Comparison of ENCODE assay signal across 24 cellular contexts in genomic region chr15:43266386-43266785, GRCh38. TPM values are rescaled to one million over a fixed set of nuclear protein-coding genes. Genes with fewer than 3 reads are reported as not detected.
"Had no signal": no experiment of that assay in that cellular context is flagged by ENCODE, and none has a peak within 500 bp of the region (broad histone marks: within the 10 kb centered on the region; RNA-seq: fewer than 3 reads in every experiment).

No MANE protein-coding gene starts in this region.

- H3K36me3 ChIP-seq: SJSA1 had no signal

- H3K4me3 ChIP-seq: K562, SJSA1 had no signal

- H3K9me3 Mint-ChIP-seq: activated naive CD4-positive, alpha-beta T cell treated with anti-CD3 and anti-CD28 coated beads for 36 hours; activated T-cell treated with anti-CD3 and anti-CD28 coated beads, Interleukin-2, amount 50 U/mL, for 4 hours; activated T-helper 17 cell treated with anti-CD3 and anti-CD28 coated beads, Interleukin-2, amount 50 U/mL, for 72 hours; brain; T-helper 1 cell treated with Interleukin-12 subunit alpha and Interleukin-12 subunit beta and Interleukin-4 antibody, amounts not matched to agents 30 μg/mL and 1 μg/mL, for 36 hours had no signal

- H3K27ac Mint-ChIP-seq: activated CD8-positive, alpha-beta memory T cell treated with anti-CD3 and anti-CD28 coated beads, Interleukin-2, amount 10 ng/mL, durations not matched to agents 7 days and 5 days; activated naive CD4-positive, alpha-beta T cell treated with anti-CD3 and anti-CD28 coated beads for 36 hours; activated naive CD8-positive, alpha-beta T cell; activated T-helper 17 cell treated with anti-CD3 and anti-CD28 coated beads, Interleukin-2, amount 50 U/mL, for 72 hours; brain; T-helper 1 cell treated with Interleukin-12 subunit alpha and Interleukin-12 subunit beta and Interleukin-4 antibody, amounts not matched to agents 30 μg/mL and 1 μg/mL, for 36 hours had no signal

- H3K27ac ChIP-seq: SJSA1 had no signal

- DNase-seq: activated CD4-positive, alpha-beta T cell treated with anti-CD3 and anti-CD28 coated beads for 48 hours; activated CD4-positive, alpha-beta T cell treated with anti-CD3 and anti-CD28 coated beads, Interleukin-2, amount 50 U/mL, for 4 hours; activated CD8-positive, alpha-beta memory T cell treated with anti-CD3 and anti-CD28 coated beads, Interleukin-2, amount 10 ng/mL, durations not matched to agents 7 days and 5 days; activated gamma-delta T cell; activated naive CD4-positive, alpha-beta T cell treated with anti-CD3 and anti-CD28 coated beads for 36 hours; activated T-cell treated with anti-CD3 and anti-CD28 coated beads, Interleukin-2, amount 50 U/mL, for 4 hours; amygdala; Karpas-422; NCI-H1105 treated with DMSO at 0.1 percent for 48 hours; NCI-H1436 treated with DMSO at 0.1 percent for 48 hours; NCI-H187; NCI-H2081 treated with DMSO at 0.1 percent for 48 hours; NCI-H446; NCI-H524; SHP77 had no signal

- H3K4me1 ChIP-seq: SJSA1 had no signal

- H3K4me1 Mint-ChIP-seq: activated T-helper 17 cell treated with anti-CD3 and anti-CD28 coated beads, Interleukin-2, amount 50 U/mL, for 72 hours; brain had no signal

- ATAC-seq: activated CD4-positive, CD25-positive, alpha-beta regulatory T cell treated with anti-CD3 and anti-CD28 coated beads, Interleukin-2, amount 50 U/mL, for 24 hours; activated CD8-positive, alpha-beta memory T cell treated with anti-CD3 and anti-CD28 coated beads, Interleukin-2, amount 10 ng/mL, durations not matched to agents 7 days and 5 days; activated T-cell treated with anti-CD3 and anti-CD28 coated beads, Interleukin-2, amount 50 U/mL, for 4 hours; activated T-helper 17 cell treated with anti-CD3 and anti-CD28 coated beads, Interleukin-2, amount 50 U/mL, for 72 hours; SK-N-SH treated with all-trans-retinoic acid at 6 μM for 48 hours had no signal

- H3K4me3 Mint-ChIP-seq: activated CD8-positive, alpha-beta memory T cell treated with anti-CD3 and anti-CD28 coated beads, Interleukin-2, amount 10 ng/mL, durations not matched to agents 7 days and 5 days; activated naive CD4-positive, alpha-beta T cell treated with anti-CD3 and anti-CD28 coated beads for 36 hours; activated naive CD8-positive, alpha-beta T cell; activated T-cell treated with anti-CD3 and anti-CD28 coated beads, Interleukin-2, amount 50 U/mL, for 4 hours; activated T-helper 17 cell treated with anti-CD3 and anti-CD28 coated beads, Interleukin-2, amount 50 U/mL, for 72 hours; brain; T-helper 1 cell treated with Interleukin-12 subunit alpha and Interleukin-12 subunit beta and Interleukin-4 antibody, amounts not matched to agents 30 μg/mL and 1 μg/mL, for 36 hours had no signal

- H3K36me3 Mint-ChIP-seq: activated CD8-positive, alpha-beta memory T cell treated with anti-CD3 and anti-CD28 coated beads, Interleukin-2, amount 10 ng/mL, durations not matched to agents 7 days and 5 days; activated naive CD8-positive, alpha-beta T cell; brain had no signal

- H3K9me3 ChIP-seq: SJSA1 had no signal

RNA-seq across cellular contexts. Expression of gene TGM5, which starts 0.3 kb away (rescaled TPM):
- total RNA-seq: activated naive CD4-positive, alpha-beta T cell treated with anti-CD3 and anti-CD28 coated beads for 36 hours; activated T-cell treated with anti-CD3 and anti-CD28 coated beads, Interleukin-2, amount 50 U/mL, for 4 hours had no signal

RNA-seq across cellular contexts. Expression of gene TGM7, which starts 35.7 kb away (rescaled TPM):
- total RNA-seq: activated CD8-positive, alpha-beta memory T cell treated with anti-CD3 and anti-CD28 coated beads, Interleukin-2, amount 10 ng/mL, durations not matched to agents 7 days and 5 days; activated naive CD4-positive, alpha-beta T cell treated with anti-CD3 and anti-CD28 coated beads for 36 hours; activated T-cell treated with anti-CD3 and anti-CD28 coated beads, Interleukin-2, amount 50 U/mL, for 4 hours; activated T-helper 17 cell treated with anti-CD3 and anti-CD28 coated beads, Interleukin-2, amount 50 U/mL, for 72 hours; astrocyte; K562; SJSA1 had no signal
- polyA plus RNA-seq: K562 had no signal

RNA-seq across cellular contexts. Expression of gene EPB42, which starts 45.6 kb away (rescaled TPM):
- total RNA-seq: activated CD8-positive, alpha-beta memory T cell treated with anti-CD3 and anti-CD28 coated beads, Interleukin-2, amount 10 ng/mL, durations not matched to agents 7 days and 5 days; activated naive CD4-positive, alpha-beta T cell treated with anti-CD3 and anti-CD28 coated beads for 36 hours; activated T-cell treated with anti-CD3 and anti-CD28 coated beads, Interleukin-2, amount 50 U/mL, for 4 hours; activated T-helper 17 cell treated with anti-CD3 and anti-CD28 coated beads, Interleukin-2, amount 50 U/mL, for 72 hours; astrocyte; SJSA1 had no signal
